ENCODE assay signal across 26 cellular contexts in genomic region chrX:843306-843705, GRCh38.
"Had no signal": no experiment of that assay in that cellular context is flagged by ENCODE, and none has a peak within 500 bp of the region (broad histone marks: within the 10 kb centered on the region; RNA-seq: fewer than 3 reads in every experiment).

No MANE protein-coding gene starts in this region.

- H3K36me3 ChIP-seq: esophagus squamous epithelium, heart right ventricle, lower lobe of right lung, ovary, sigmoid colon, stomach, thyroid gland had no signal

- H3K4me1 ChIP-seq: esophagus squamous epithelium, heart right ventricle, lower lobe of right lung, psoas muscle, sigmoid colon, stomach, thyroid gland had no signal

- H3K27ac ChIP-seq: esophagus squamous epithelium, heart right ventricle, lower lobe of right lung, ovary, psoas muscle, sigmoid colon, stomach, thyroid gland had no signal

- H3K4me3 ChIP-seq: esophagus squamous epithelium, heart right ventricle, lower lobe of right lung, ovary, psoas muscle, sigmoid colon, stomach, thyroid gland had no signal

- ATAC-seq: effector memory CD8-positive, alpha-beta T cell; heart right ventricle; left colon; left ventricle myocardium superior; lower lobe of right lung; natural killer cell; psoas muscle; right cardiac atrium; stimulated activated effector memory CD8-positive, alpha-beta T cell treated with anti-CD3 and anti-CD28 coated beads, Interleukin-12 subunit alpha, Interleukin-12 subunit beta, amount 100 ng/mL, for 72 hours had no signal

- DNase-seq: cortex of kidney; effector memory CD8-positive, alpha-beta T cell; erythroblast; esophagus squamous epithelium; foreskin melanocyte; glutamatergic neuron; heart right ventricle; hippocampal formation; immature natural killer cell; islet precursor cell; kidney glomerular epithelial cell; left colon; left ventricle myocardium superior; lower lobe of right lung; natural killer cell; ovary; posterior cingulate gyrus; psoas muscle; right cardiac atrium; sigmoid colon; stimulated activated CD4-positive, alpha-beta T cell treated with anti-CD3 and anti-CD28 coated beads, Interleukin-2, amount 100 ng/mL, for 24 hours; stimulated activated CD4-positive, alpha-beta T cell treated with anti-CD3 and anti-CD28 coated beads, Interleukin-4, amount 100 ng/mL, for 24 hours; stimulated activated naive CD4-positive, alpha-beta T cell treated with Interleukin-2 at 50 U/mL for 16 hours; stomach; thyroid gland had no signal

- H3K9me3 ChIP-seq: esophagus squamous epithelium, heart right ventricle, lower lobe of right lung, ovary, psoas muscle, sigmoid colon, thyroid gland had no signal

- H3K27me3 ChIP-seq: esophagus squamous epithelium, heart right ventricle, ovary, sigmoid colon, stomach, thyroid gland had no signal
